ENCODE assay signal across 8 cellular contexts in the genomic region with DNA sequence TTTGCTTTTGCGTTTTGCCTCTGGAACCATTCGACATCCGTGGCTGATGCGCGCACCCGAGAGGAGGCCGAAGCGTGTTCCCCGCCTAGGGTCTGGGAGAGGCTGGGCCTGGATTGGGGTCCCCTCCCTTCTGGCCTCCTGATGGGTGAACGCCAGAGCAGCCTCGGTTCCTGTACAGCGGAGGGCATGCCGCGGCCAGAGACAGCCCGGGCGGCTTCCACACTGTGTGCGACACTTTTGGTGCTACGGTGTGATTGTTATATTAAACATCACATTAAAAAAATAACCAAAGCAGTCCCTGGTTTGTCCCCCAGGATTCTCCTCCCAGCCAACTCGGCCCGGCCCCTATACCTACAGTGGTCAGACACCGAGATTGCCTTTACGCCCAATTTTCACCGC. TPM values are rescaled to one million over a fixed set of nuclear protein-coding genes. Genes with fewer than 3 reads are reported as not detected.
DNase-seq lines count a peak whose midpoint lies in the region; ATAC-seq and TF ChIP-seq lines count a peak whose summit lies in the region.

No MANE protein-coding gene starts in this region.

- H3K36me3 ChIP-seq in BLaER1: no peaks in the 10 kb centered on the region

- H4K20me1 ChIP-seq in BLaER1: peaks cover 88% of the 10 kb centered on the region

- no peaks in the 10 kb centered on the region for H3K9me3 Mint-ChIP-seq in natural killer cell

- H3K27me3 Mint-ChIP-seq in natural killer cell (ENCODE audit: low read depth in 2 of 2): peaks cover 66 to 76% of the 10 kb centered on the region in 2 donors

- H3K27me3 ChIP-seq in BLaER1: peaks cover 100% of the 10 kb centered on the region

- peaks cover 17 to 54% of the 10 kb centered on the region in 2 donors for H3K4me1 Mint-ChIP-seq in natural killer cell

- H3K9me3 ChIP-seq in BLaER1: peaks cover 37% of the 10 kb centered on the region

- H3K4me3 ChIP-seq in BLaER1 (peak overlapping the region; percentile 66), coronary artery (peak overlapping the region; percentile 68)
- peak overlapping the region; percentile 67 for H3K4me3 ChIP-seq in Jurkat, Clone E6-1 (ENCODE audit: low read length)

- TF ChIP-seq CTCF in coronary artery (IDR thresholded peaks at IDR 0.05) (no peak), natural killer cell (IDR thresholded peaks at IDR 0.05) (no peak)

- intact Hi-C loops in natural killer cell (cut with micrococcal nuclease): loop anchor here (2.0 to 10.0 kb wide), 3 partner anchors 85 to 963 kb away; partner anchors contain the start of gene EVX1

- no peak overlapping the region for H3K27ac ChIP-seq in BLaER1
- no peak overlapping the region for H3K27ac ChIP-seq in coronary artery

- peak overlapping the region; percentile 76 for H3K4me3 Mint-ChIP-seq in natural killer cell

- H3K9ac ChIP-seq in BLaER1: no peak overlapping the region

- H3K27ac Mint-ChIP-seq in natural killer cell: peak overlapping the region in 1 of 2 donors; percentile 42

- DNase-seq in Jurkat, Clone E6-1 (ENCODE audit: low read depth, low spot score): no peak
- DNase-seq in coronary artery (ENCODE audit: low spot score) (no peak), natural killer cell (peak; percentile 28), KG1 (lab: John Stamatoyannopoulos, UW) (no peak), hippocampal formation (lab: John Stamatoyannopoulos, UW) (no peak)

- no peaks in the 10 kb centered on the region for H3K36me3 Mint-ChIP-seq in natural killer cell

- H3K4me1 ChIP-seq in BLaER1: peaks cover 9% of the 10 kb centered on the region

- peak overlapping the region; percentile 95 for H3K4me2 ChIP-seq in BLaER1

- ATAC-seq in natural killer cell: peak in 2 of 3 donors; percentile 24 to 27
- ATAC-seq in HG03025 (IDR thresholded peaks at IDR 0.05; ENCODE audit: low FRiP score, unreplicated experiment): no peak
- ATAC-seq in HG03520 (IDR thresholded peaks at IDR 0.05; ENCODE audit: unreplicated experiment): no peak

RNA-seq across cellular contexts. Expression of gene HOXA7, which starts 3.7 kb away (rescaled TPM):
- 15.5 TPM for polyA plus RNA-seq in Jurkat, Clone E6-1 (2012; ENCODE audit: insufficient read depth, insufficient read length)
- total RNA-seq in natural killer cell: not detected

RNA-seq across cellular contexts. Expression of gene HOXA9, which starts 5.2 kb away (rescaled TPM):
- polyA plus RNA-seq in Jurkat, Clone E6-1 (2012; ENCODE audit: insufficient read depth, insufficient read length): 0.87 TPM
- total RNA-seq in natural killer cell: 1 to 10 TPM in 1 of 3 donors, under 1 TPM in 2; 0.39 to 4.6 (median 0.42) TPM

RNA-seq across cellular contexts. Expression of gene HOXA3, which starts 7.8 kb away (rescaled TPM):
- polyA plus RNA-seq in Jurkat, Clone E6-1 (2012; ENCODE audit: insufficient read depth, insufficient read length): 3.9 TPM
- total RNA-seq in natural killer cell: under 1 TPM; 0.32 to 0.78 (median 0.35) TPM

RNA-seq across cellular contexts. Expression of gene HOXA6, which starts 12.6 kb away (rescaled TPM):
- polyA plus RNA-seq in Jurkat, Clone E6-1 (2012; ENCODE audit: insufficient read depth, insufficient read length): 11.1 TPM
- under 1 TPM; 0.28 to 0.65 (median 0.43) TPM for total RNA-seq in natural killer cell

RNA-seq across cellular contexts. Expression of gene HOXA10, which starts 14.0 kb away (rescaled TPM):
- 19.6 TPM for polyA plus RNA-seq in Jurkat, Clone E6-1 (2012; ENCODE audit: insufficient read depth, insufficient read length)
- 1 to 10 TPM in 2 of 3 donors, under 1 TPM in 1; 0.82 to 3.3 (median 2.2) TPM for total RNA-seq in natural killer cell

Comparison
In these comparisons a context has a peak if more than half of its experiments do, and no peak if none do; other contexts are left out.
1. ATAC-seq: peak in natural killer cell (2 of 3); none in HG03025 (single experiment) and HG03520 (single experiment).
2. Peak in every context shown above with its lines, with median percentiles within 50 percentile points of each other: H3K4me3 ChIP-seq.